Comparison of ENCODE assay signal across 25 cellular contexts in genomic region chr5:54873696-54874095, GRCh38.
DNase-seq lines count a peak whose midpoint lies in the region; ATAC-seq and TF ChIP-seq lines count a peak whose summit lies in the region.
"Had no signal": no experiment of that assay in that cellular context is flagged by ENCODE, and none has a peak within 500 bp of the region (broad histone marks: within the 10 kb centered on the region; RNA-seq: fewer than 3 reads in every experiment).

No MANE protein-coding gene starts in this region.

- H3K27ac Mint-ChIP-seq in activated naive CD4-positive, alpha-beta T cell treated with anti-CD3 and anti-CD28 coated beads, Interleukin-2, amount 10 ng/mL, durations not matched to agents 7 days and 5 days = no peak overlapping the region
- H3K27ac Mint-ChIP-seq: activated CD8-positive, alpha-beta memory T cell treated with anti-CD3 and anti-CD28 coated beads, Interleukin-2, amount 10 ng/mL, durations not matched to agents 7 days and 5 days; activated naive CD8-positive, alpha-beta T cell treated with anti-CD3 and anti-CD28 coated beads, Interleukin-2, amount 50 U/mL, for 24 hours; activated T-cell treated with anti-CD3 and anti-CD28 coated beads, Interleukin-2, amount 50 U/mL, for 72 hours; stimulated activated naive CD8-positive, alpha-beta T cell treated with anti-CD3 and anti-CD28 coated beads, Interleukin-15, Interleukin-2, amounts not matched to agents 100 ng/mL and 50 ng/mL, for 24 hours; T-helper 1 cell treated with Interleukin-12 subunit alpha and Interleukin-12 subunit beta and Interleukin-4 antibody, amounts not matched to agents 30 μg/mL and 1 μg/mL, for 36 hours had no signal

- no peak overlapping the region for H3K4me3 ChIP-seq in cardiac fibroblast (replicated peaks in 1 of 2; ENCODE audit: low read depth in 2 of 2, low read length in 2 of 2)
- H3K4me3 ChIP-seq: dorsolateral prefrontal cortex had no signal

- in situ Hi-C loops in GM13977 (cut with MboI; ENCODE audit: low pct_unique_long_range_greater_than_20kb, low sequenced_read_pairs, unreplicated experiment) = loop anchor here (25.0 kb wide), 1 partner anchor 611 kb away; no protein-coding TSS in a partner anchor

- no peaks in the 10 kb centered on the region for H3K36me3 Mint-ChIP-seq in activated naive CD4-positive, alpha-beta T cell treated with anti-CD3 and anti-CD28 coated beads, Interleukin-2, amount 10 ng/mL, durations not matched to agents 7 days and 5 days
- H3K36me3 Mint-ChIP-seq: activated CD8-positive, alpha-beta memory T cell treated with anti-CD3 and anti-CD28 coated beads, Interleukin-2, amount 10 ng/mL, durations not matched to agents 7 days and 5 days had no signal

- H3K4me3 Mint-ChIP-seq in activated naive CD4-positive, alpha-beta T cell treated with anti-CD3 and anti-CD28 coated beads, Interleukin-2, amount 10 ng/mL, durations not matched to agents 7 days and 5 days = no peak overlapping the region
- H3K4me3 Mint-ChIP-seq: activated CD8-positive, alpha-beta memory T cell treated with anti-CD3 and anti-CD28 coated beads, Interleukin-2, amount 10 ng/mL, durations not matched to agents 7 days and 5 days; activated naive CD8-positive, alpha-beta T cell treated with anti-CD3 and anti-CD28 coated beads, Interleukin-2, amount 50 U/mL, for 24 hours; activated T-cell treated with anti-CD3 and anti-CD28 coated beads, Interleukin-2, amount 50 U/mL, for 72 hours; stimulated activated naive CD8-positive, alpha-beta T cell treated with anti-CD3 and anti-CD28 coated beads, Interleukin-15, Interleukin-2, amounts not matched to agents 100 ng/mL and 50 ng/mL, for 24 hours; T-helper 1 cell treated with Interleukin-12 subunit alpha and Interleukin-12 subunit beta and Interleukin-4 antibody, amounts not matched to agents 30 μg/mL and 1 μg/mL, for 36 hours had no signal

- CTCF ChIA-PET in activated naive CD4-positive, alpha-beta T cell treated with anti-CD3 and anti-CD28 coated beads, Interleukin-2, amount 10 ng/mL, durations not matched to agents 7 days and 5 days (lab: Charles Lee) = interaction anchor here (1.6 kb wide), 1 partner anchor 21 kb away, joined by 5 read pairs; no protein-coding TSS in a partner anchor

- no peaks in the 10 kb centered on the region for H3K9me3 Mint-ChIP-seq in activated naive CD4-positive, alpha-beta T cell treated with anti-CD3 and anti-CD28 coated beads, Interleukin-2, amount 10 ng/mL, durations not matched to agents 7 days and 5 days
- H3K9me3 Mint-ChIP-seq: activated naive CD8-positive, alpha-beta T cell treated with anti-CD3 and anti-CD28 coated beads, Interleukin-2, amount 50 U/mL, for 24 hours; activated T-cell treated with anti-CD3 and anti-CD28 coated beads, Interleukin-2, amount 50 U/mL, for 72 hours; stimulated activated naive CD8-positive, alpha-beta T cell treated with anti-CD3 and anti-CD28 coated beads, Interleukin-15, Interleukin-2, amounts not matched to agents 100 ng/mL and 50 ng/mL, for 24 hours; T-helper 1 cell treated with Interleukin-12 subunit alpha and Interleukin-12 subunit beta and Interleukin-4 antibody, amounts not matched to agents 30 μg/mL and 1 μg/mL, for 36 hours had no signal

- H3K27me3 Mint-ChIP-seq in activated naive CD4-positive, alpha-beta T cell treated with anti-CD3 and anti-CD28 coated beads, Interleukin-2, amount 10 ng/mL, durations not matched to agents 7 days and 5 days = peaks cover 65% of the 10 kb centered on the region

- ATAC-seq in GM21390 (IDR thresholded peaks at IDR 0.05; ENCODE audit: unreplicated experiment) = no peak
- no peak for ATAC-seq in GM21528 (IDR thresholded peaks at IDR 0.05; ENCODE audit: low FRiP score, unreplicated experiment)
- ATAC-seq: activated CD8-positive, alpha-beta memory T cell treated with anti-CD3 and anti-CD28 coated beads, Interleukin-2, amount 10 ng/mL, durations not matched to agents 7 days and 5 days; activated naive CD8-positive, alpha-beta T cell treated with anti-CD3 and anti-CD28 coated beads, Interleukin-2, amount 50 U/mL, for 24 hours; activated T-cell treated with anti-CD3 and anti-CD28 coated beads, Interleukin-2, amount 50 U/mL, for 72 hours had no signal

- H3K4me1 Mint-ChIP-seq in activated naive CD4-positive, alpha-beta T cell treated with anti-CD3 and anti-CD28 coated beads, Interleukin-2, amount 10 ng/mL, durations not matched to agents 7 days and 5 days = peaks cover 5% of the 10 kb centered on the region

- TF ChIP-seq CTCF in cardiac fibroblast (IDR thresholded peaks at IDR 0.05; ENCODE audit: low read depth, low read length) (no peak), GM13977 (IDR thresholded peaks at IDR 0.05; ENCODE audit: extremely low read depth, insufficient read depth, missing control alignments) (no peak)

- peak; percentile 78 for DNase-seq in M059J (ENCODE audit: low read depth)
- peak; percentile 7 to 36 for DNase-seq in cardiac fibroblast (ENCODE audit: low read depth in 2 of 2)
- DNase-seq in glomerular endothelial cell (ENCODE audit: extremely low read depth, low read depth, low spot score) = peak; percentile 10
- DNase-seq in activated naive CD4-positive, alpha-beta T cell treated with anti-CD3 and anti-CD28 coated beads, Interleukin-2, amount 10 ng/mL, durations not matched to agents 7 days and 5 days = no peak
- DNase-seq in GM13977 (ENCODE audit: low spot score) = no peak
- DNase-seq: activated CD4-positive, alpha-beta T cell treated with anti-CD3 and anti-CD28 coated beads, Interleukin-2, amount 50 U/mL, for 1 hour; activated CD4-positive, CD25-positive, alpha-beta regulatory T cell; activated CD8-positive, alpha-beta memory T cell treated with anti-CD3 and anti-CD28 coated beads, Interleukin-2, amount 10 ng/mL, durations not matched to agents 7 days and 5 days; activated naive CD8-positive, alpha-beta T cell treated with anti-CD3 and anti-CD28 coated beads, Interleukin-2, amount 50 U/mL, for 24 hours; activated T-cell treated with anti-CD3 and anti-CD28 coated beads, Interleukin-2, amount 50 U/mL, for 72 hours; C1 segment of cervical spinal cord; cerebellar nuclear complex; DMS79 treated with DMSO at 0.1 percent for 48 hours; dorsolateral prefrontal cortex; NCI-H1105; NCI-H187 treated with DMSO at 0.1 percent for 48 hours; NCI-H526; OCI-M1; posterior cingulate gyrus; right lobe of liver; stimulated activated CD8-positive, alpha-beta memory T cell treated with anti-CD3 and anti-CD28 coated beads, Interleukin-4, amount 100 ng/mL, for 48 hours had no signal

Comparison
In these comparisons a context has a peak if more than half of its experiments do, and no peak if none do; other contexts are left out.
1. DNase-seq: peak in M059J (single experiment), cardiac fibroblast (2 of 2) and glomerular endothelial cell (single experiment); none in activated naive CD4-positive, alpha-beta T cell treated with anti-CD3 and anti-CD28 coated beads, Interleukin-2, amount 10 ng/mL, durations not matched to agents 7 days and 5 days (single experiment) and GM13977 (single experiment).